ENCODE assay signal across 1 cellular context in genomic region chr1:109548321-109549267, GRCh38.
TF ChIP-seq lines count a peak whose summit lies in the region.

Gene GNAI3 (plus strand): TSS chr1:109548615. CDS start chr1:109548721, 106 bp downstream.

TF ChIP-seq in HepG2, 621 proteins besides CTCF, POLR2A, EP300 and RAD21 (continued from another document and continues in another):
- TF ChIP-seq ZBTB26 (CRISPR knock-in tag; IDR thresholded peaks at IDR 0.05; ENCODE audit: borderline replicate concordance) (peak; percentile 63; the same call in 1 of the 2 replicates), ELF1 (CRISPR knock-in tag; IDR thresholded peaks at IDR 0.05) (peak; percentile 93), NFRKB (IDR thresholded peaks at IDR 0.05) (no peak), ZNF12 (CRISPR knock-in tag; IDR thresholded peaks at IDR 0.05) (peak; percentile 17; the same call in 1 of the 2 replicates), U2AF2 (IDR thresholded peaks at IDR 0.05; ENCODE audit: low read depth, low read length) (no peak), ZNF441 (CRISPR knock-in tag; IDR thresholded peaks at IDR 0.05; ENCODE audit: borderline replicate concordance) (no peak), ZNF530 (CRISPR knock-in tag; IDR thresholded peaks at IDR 0.05; ENCODE audit: low read depth) (no peak), PPARG (CRISPR knock-in tag; conservative IDR thresholded peaks at IDR 0.05) (no peak), ZNF747 (CRISPR knock-in tag; IDR thresholded peaks at IDR 0.05; ENCODE audit: borderline replicate concordance) (peak; percentile 92; the same call in 1 of the 2 replicates), ZFP90 (CRISPR knock-in tag; IDR thresholded peaks at IDR 0.05; ENCODE audit: borderline replicate concordance) (peak; percentile 57; the same call in 1 of the 2 replicates), SMC3 (IDR thresholded peaks at IDR 0.05; ENCODE audit: low read length) (no peak; the same call in 1 of the 2 replicates), IRX3 (CRISPR knock-in tag; IDR thresholded peaks at IDR 0.05; ENCODE audit: borderline replicate concordance, low read depth) (peak; percentile 86; the same call in 1 of the 2 replicates), ZBTB38 (CRISPR knock-in tag; IDR thresholded peaks at IDR 0.05) (peak; percentile 57; the same call in 1 of the 2 replicates), ZBTB20 (CRISPR knock-in tag; IDR thresholded peaks at IDR 0.05; ENCODE audit: borderline replicate concordance, low read depth) (peak; percentile 7; the same call in 1 of the 2 replicates), FOXA1 (IDR thresholded peaks at IDR 0.05) (no peak), FOXA1 (CRISPR knock-in tag; IDR thresholded peaks at IDR 0.05) (0 out of 2 replicates have a peak, but pooled peaks have one; percentile 17), ZFP82 (CRISPR knock-in tag; IDR thresholded peaks at IDR 0.05; ENCODE audit: borderline replicate concordance) (no peak), AHDC1 (CRISPR knock-in tag; IDR thresholded peaks at IDR 0.05; ENCODE audit: borderline replicate concordance) (0 out of 2 replicates have a peak, but pooled peaks have one; percentile 50), ZNF557 (CRISPR knock-in tag; IDR thresholded peaks at IDR 0.05) (no peak), MLX (CRISPR knock-in tag; IDR thresholded peaks at IDR 0.05) (no peak), MAF1 (CRISPR knock-in tag; IDR thresholded peaks at IDR 0.05; ENCODE audit: borderline replicate concordance) (no peak), ZNF292 (CRISPR knock-in tag; IDR thresholded peaks at IDR 0.05; ENCODE audit: borderline replicate concordance, low read depth) (peak; percentile 70), RXRB (CRISPR knock-in tag; IDR thresholded peaks at IDR 0.05; ENCODE audit: borderline replicate concordance) (peak; percentile 57), ZNF558 (CRISPR knock-in tag; IDR thresholded peaks at IDR 0.05; ENCODE audit: borderline replicate concordance) (peak; percentile 52; the same call in 1 of the 2 replicates), ZNF775 (CRISPR knock-in tag; IDR thresholded peaks at IDR 0.05; ENCODE audit: borderline replicate concordance) (peak; percentile 77), NRL (CRISPR knock-in tag; IDR thresholded peaks at IDR 0.05; ENCODE audit: borderline replicate concordance) (peak; percentile 77; the same call in 1 of the 2 replicates), AGO1 (IDR thresholded peaks at IDR 0.05; ENCODE audit: low read depth, low read length, poor library complexity, severe bottlenecking) (peak; percentile 53), NFYB (CRISPR knock-in tag; IDR thresholded peaks at IDR 0.05) (peak; percentile 46; the same call in 1 of the 2 replicates), CREB1 (IDR thresholded peaks at IDR 0.05) (peak; percentile 82), CREB1 (CRISPR knock-in tag; IDR thresholded peaks at IDR 0.05) (peak; percentile 95), KMT2B (CRISPR knock-in tag; IDR thresholded peaks at IDR 0.05) (peak; percentile 94), ZNF7 (CRISPR knock-in tag; IDR thresholded peaks at IDR 0.05) (no peak), SCMH1 (CRISPR knock-in tag; IDR thresholded peaks at IDR 0.05; ENCODE audit: borderline replicate concordance) (no peak), IKZF4 (CRISPR knock-in tag; IDR thresholded peaks at IDR 0.05; ENCODE audit: borderline replicate concordance, low read depth, not compliant biosample characterization) (peak; percentile 88), NR1H2 (CRISPR knock-in tag; IDR thresholded peaks at IDR 0.05; ENCODE audit: borderline replicate concordance, low read depth) (no peak), SMAD9 (CRISPR knock-in tag; IDR thresholded peaks at IDR 0.05) (no peak), ZKSCAN1 (IDR thresholded peaks at IDR 0.05; ENCODE audit: low read length) (no peak)
- TF ChIP-seq, protein P1, sequence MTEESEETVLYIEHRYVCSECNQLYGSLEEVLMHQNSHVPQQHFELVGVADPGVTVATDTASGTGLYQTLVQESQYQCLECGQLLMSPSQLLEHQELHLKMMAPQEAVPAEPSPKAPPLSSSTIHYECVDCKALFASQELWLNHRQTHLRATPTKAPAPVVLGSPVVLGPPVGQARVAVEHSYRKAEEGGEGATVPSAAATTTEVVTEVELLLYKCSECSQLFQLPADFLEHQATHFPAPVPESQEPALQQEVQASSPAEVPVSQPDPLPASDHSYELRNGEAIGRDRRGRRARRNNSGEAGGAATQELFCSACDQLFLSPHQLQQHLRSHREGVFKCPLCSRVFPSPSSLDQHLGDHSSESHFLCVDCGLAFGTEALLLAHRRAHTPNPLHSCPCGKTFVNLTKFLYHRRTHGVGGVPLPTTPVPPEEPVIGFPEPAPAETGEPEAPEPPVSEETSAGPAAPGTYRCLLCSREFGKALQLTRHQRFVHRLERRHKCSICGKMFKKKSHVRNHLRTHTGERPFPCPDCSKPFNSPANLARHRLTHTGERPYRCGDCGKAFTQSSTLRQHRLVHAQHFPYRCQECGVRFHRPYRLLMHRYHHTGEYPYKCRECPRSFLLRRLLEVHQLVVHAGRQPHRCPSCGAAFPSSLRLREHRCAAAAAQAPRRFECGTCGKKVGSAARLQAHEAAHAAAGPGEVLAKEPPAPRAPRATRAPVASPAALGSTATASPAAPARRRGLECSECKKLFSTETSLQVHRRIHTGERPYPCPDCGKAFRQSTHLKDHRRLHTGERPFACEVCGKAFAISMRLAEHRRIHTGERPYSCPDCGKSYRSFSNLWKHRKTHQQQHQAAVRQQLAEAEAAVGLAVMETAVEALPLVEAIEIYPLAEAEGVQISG (CRISPR knock-in tag; IDR thresholded peaks at IDR 0.05), result peak; percentile 93
- TF ChIP-seq, protein P2, sequence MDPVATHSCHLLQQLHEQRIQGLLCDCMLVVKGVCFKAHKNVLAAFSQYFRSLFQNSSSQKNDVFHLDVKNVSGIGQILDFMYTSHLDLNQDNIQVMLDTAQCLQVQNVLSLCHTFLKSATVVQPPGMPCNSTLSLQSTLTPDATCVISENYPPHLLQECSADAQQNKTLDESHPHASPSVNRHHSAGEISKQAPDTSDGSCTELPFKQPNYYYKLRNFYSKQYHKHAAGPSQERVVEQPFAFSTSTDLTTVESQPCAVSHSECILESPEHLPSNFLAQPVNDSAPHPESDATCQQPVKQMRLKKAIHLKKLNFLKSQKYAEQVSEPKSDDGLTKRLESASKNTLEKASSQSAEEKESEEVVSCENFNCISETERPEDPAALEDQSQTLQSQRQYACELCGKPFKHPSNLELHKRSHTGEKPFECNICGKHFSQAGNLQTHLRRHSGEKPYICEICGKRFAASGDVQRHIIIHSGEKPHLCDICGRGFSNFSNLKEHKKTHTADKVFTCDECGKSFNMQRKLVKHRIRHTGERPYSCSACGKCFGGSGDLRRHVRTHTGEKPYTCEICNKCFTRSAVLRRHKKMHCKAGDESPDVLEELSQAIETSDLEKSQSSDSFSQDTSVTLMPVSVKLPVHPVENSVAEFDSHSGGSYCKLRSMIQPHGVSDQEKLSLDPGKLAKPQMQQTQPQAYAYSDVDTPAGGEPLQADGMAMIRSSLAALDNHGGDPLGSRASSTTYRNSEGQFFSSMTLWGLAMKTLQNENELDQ (CRISPR knock-in tag; IDR thresholded peaks at IDR 0.05; ENCODE audit: borderline replicate concordance), result no peak
- TF ChIP-seq, protein P3, sequence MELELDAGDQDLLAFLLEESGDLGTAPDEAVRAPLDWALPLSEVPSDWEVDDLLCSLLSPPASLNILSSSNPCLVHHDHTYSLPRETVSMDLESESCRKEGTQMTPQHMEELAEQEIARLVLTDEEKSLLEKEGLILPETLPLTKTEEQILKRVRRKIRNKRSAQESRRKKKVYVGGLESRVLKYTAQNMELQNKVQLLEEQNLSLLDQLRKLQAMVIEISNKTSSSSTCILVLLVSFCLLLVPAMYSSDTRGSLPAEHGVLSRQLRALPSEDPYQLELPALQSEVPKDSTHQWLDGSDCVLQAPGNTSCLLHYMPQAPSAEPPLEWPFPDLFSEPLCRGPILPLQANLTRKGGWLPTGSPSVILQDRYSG (CRISPR knock-in tag; IDR thresholded peaks at IDR 0.05), result no peak
- TF ChIP-seq, protein P4, sequence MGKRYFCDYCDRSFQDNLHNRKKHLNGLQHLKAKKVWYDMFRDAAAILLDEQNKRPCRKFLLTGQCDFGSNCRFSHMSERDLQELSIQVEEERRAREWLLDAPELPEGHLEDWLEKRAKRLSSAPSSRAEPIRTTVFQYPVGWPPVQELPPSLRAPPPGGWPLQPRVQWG (CRISPR knock-in tag; IDR thresholded peaks at IDR 0.05; ENCODE audit: borderline replicate concordance, low read depth), result no peak
